In the genomic region with DNA sequence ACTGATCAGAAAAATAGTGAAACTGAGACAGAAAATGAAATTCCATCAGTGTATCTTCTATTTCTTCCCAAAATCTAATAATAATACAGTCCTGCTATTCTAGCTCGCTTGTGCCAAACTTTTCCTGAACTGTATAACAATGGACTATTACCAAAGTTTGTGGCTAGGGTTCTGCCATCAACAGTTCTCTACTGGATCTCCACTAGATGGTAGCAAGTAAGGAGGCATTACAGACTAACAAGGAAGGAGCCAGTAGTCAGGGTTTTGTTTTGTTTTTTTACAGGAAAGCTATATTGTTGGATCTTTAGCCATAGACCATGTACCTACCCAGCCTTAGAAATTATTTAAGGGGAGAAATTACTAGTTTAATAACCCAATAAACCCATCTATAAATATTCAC, we compare ENCODE assay signal across 26 cellular contexts. TPM values are rescaled to one million over a fixed set of nuclear protein-coding genes. Genes with fewer than 3 reads are reported as not detected.
DNase-seq lines count a peak whose midpoint lies in the region; ATAC-seq and TF ChIP-seq lines count a peak whose summit lies in the region.
"Had no signal": no experiment of that assay in that cellular context is flagged by ENCODE, and none has a peak within 500 bp of the region (broad histone marks: within the 10 kb centered on the region; RNA-seq: fewer than 3 reads in every experiment).

No MANE protein-coding gene starts in this region.

- DNase-seq in OCI-M1 (lab: John Stamatoyannopoulos, UW) (peak; percentile 88), chondrocyte (ENCODE audit: low spot score) (no peak), left lobe of liver (ENCODE audit: low spot score) (no peak), HPDE6-E6E7 (ENCODE audit: extremely low spot score) (no peak), NCI-H1436 (lab: John Stamatoyannopoulos, UW) (no peak)
- DNase-seq: activated CD4-positive, alpha-beta T cell treated with anti-CD3 and anti-CD28 coated beads for 36 hours; activated naive CD4-positive, alpha-beta T cell treated with anti-CD3 and anti-CD28 coated beads, Interleukin-2, amount 10 ng/mL, durations not matched to agents 7 days and 5 days; activated T-cell treated with anti-CD3 and anti-CD28 coated beads, Interleukin-2, amount 50 U/mL, for 4 hours; AML-193; aorta; IMR-90; left cardiac atrium; MM.1S; naive thymus-derived CD4-positive, alpha-beta T cell; NCI-H187; NCI-H526 treated with DMSO at 0.1 percent for 48 hours; occipital lobe; retina; stimulated activated naive B cell treated with anti-CD40 and anti-IgM and Interleukin-4, amounts not matched to agents 10 μg/mL and 1 μg/mL and 100 μg/mL, for 72 hours had no signal

- peaks cover 4% of the 10 kb centered on the region for H3K36me3 Mint-ChIP-seq in chondrocyte (ENCODE audit: low read depth)

- H3K27ac Mint-ChIP-seq in chondrocyte (ENCODE audit: unreplicated experiment), result no peak overlapping the region
- H3K27ac Mint-ChIP-seq: activated CD4-positive, alpha-beta T cell treated with anti-CD3 and anti-CD28 coated beads for 36 hours; activated naive CD4-positive, alpha-beta T cell treated with anti-CD3 and anti-CD28 coated beads, Interleukin-2, amount 10 ng/mL, durations not matched to agents 7 days and 5 days; memory B cell; naive thymus-derived CD4-positive, alpha-beta T cell; stimulated activated naive B cell treated with anti-CD40 and anti-IgM and Interleukin-4, amounts not matched to agents 10 μg/mL and 1 μg/mL and 100 μg/mL, for 72 hours had no signal

- H3K27me3 Mint-ChIP-seq in chondrocyte (ENCODE audit: low read depth), result no peaks in the 10 kb centered on the region
- H3K27me3 Mint-ChIP-seq: activated CD4-positive, alpha-beta T cell treated with anti-CD3 and anti-CD28 coated beads for 36 hours; activated naive CD4-positive, alpha-beta T cell treated with anti-CD3 and anti-CD28 coated beads, Interleukin-2, amount 10 ng/mL, durations not matched to agents 7 days and 5 days; central memory CD8-positive, alpha-beta T cell; memory B cell; naive thymus-derived CD4-positive, alpha-beta T cell; stimulated activated naive B cell treated with anti-CD40 and anti-IgM and Interleukin-4, amounts not matched to agents 10 μg/mL and 1 μg/mL and 100 μg/mL, for 72 hours had no signal

- TF ChIP-seq CTCF in C4-2B (conservative IDR thresholded peaks at IDR 0.05), result peak; percentile 24
- peak; percentile 15 for TF ChIP-seq CTCF in chondrocyte (IDR thresholded peaks at IDR 0.05)

- no peaks in the 10 kb centered on the region for H3K9me3 Mint-ChIP-seq in chondrocyte (ENCODE audit: low read depth)
- H3K9me3 Mint-ChIP-seq: activated T-cell treated with anti-CD3 and anti-CD28 coated beads, Interleukin-2, amount 50 U/mL, for 4 hours; central memory CD8-positive, alpha-beta T cell had no signal

- ATAC-seq in left lobe of liver (peak; percentile 37), GM21786 (IDR thresholded peaks at IDR 0.05; ENCODE audit: unreplicated experiment) (no peak)
- ATAC-seq: activated CD4-positive, alpha-beta T cell treated with anti-CD3 and anti-CD28 coated beads for 36 hours; activated T-cell treated with anti-CD3 and anti-CD28 coated beads, Interleukin-2, amount 50 U/mL, for 4 hours; left cardiac atrium; naive thymus-derived CD4-positive, alpha-beta T cell; stimulated activated naive B cell treated with anti-CD40 and anti-IgM and Interleukin-4, amounts not matched to agents 10 μg/mL and 1 μg/mL and 100 μg/mL, for 72 hours had no signal

- no peaks in the 10 kb centered on the region for H3K4me1 Mint-ChIP-seq in chondrocyte (ENCODE audit: low read depth)
- H3K4me1 Mint-ChIP-seq: activated naive CD4-positive, alpha-beta T cell treated with anti-CD3 and anti-CD28 coated beads, Interleukin-2, amount 10 ng/mL, durations not matched to agents 7 days and 5 days had no signal

- no peak overlapping the region for H3K4me3 Mint-ChIP-seq in chondrocyte (ENCODE audit: unreplicated experiment)
- H3K4me3 Mint-ChIP-seq: activated CD4-positive, alpha-beta T cell treated with anti-CD3 and anti-CD28 coated beads for 36 hours; activated naive CD4-positive, alpha-beta T cell treated with anti-CD3 and anti-CD28 coated beads, Interleukin-2, amount 10 ng/mL, durations not matched to agents 7 days and 5 days; activated T-cell treated with anti-CD3 and anti-CD28 coated beads, Interleukin-2, amount 50 U/mL, for 4 hours; central memory CD8-positive, alpha-beta T cell; memory B cell; naive thymus-derived CD4-positive, alpha-beta T cell; stimulated activated naive B cell treated with anti-CD40 and anti-IgM and Interleukin-4, amounts not matched to agents 10 μg/mL and 1 μg/mL and 100 μg/mL, for 72 hours had no signal

- no peak overlapping the region for H3K27ac ChIP-seq in C4-2B
- H3K27ac ChIP-seq: esophagus muscularis mucosa, HL-60, vagina had no signal

RNA-seq across cellular contexts. Expression of a gene that starts 10.8 kb away (rescaled TPM):
- total RNA-seq in chondrocyte (7.7 to 11.7 TPM (median 8.0 TPM) in 3 replicates), left lobe of liver (6.6 TPM)
